In genomic region chr11:110077866-110078325, GRCh38 we compare ENCODE assay signal across 9 cellular contexts. TPM values are rescaled to one million over a fixed set of nuclear protein-coding genes. Genes with fewer than 3 reads are reported as not detected.
A peak's percentile ranks its signal among the peaks of the same experiment; 100 is the strongest.
DNase-seq lines count a peak whose midpoint lies in the region; ATAC-seq, FAIRE-seq and TF ChIP-seq lines count a peak whose summit lies in the region.
"Had no signal": no experiment of that assay in that cellular context is flagged by ENCODE, and none has a peak within 500 bp of the region (broad histone marks: within the 10 kb centered on the region; RNA-seq: fewer than 3 reads in every experiment).

No MANE protein-coding gene starts in this region.

- H3K4me3 ChIP-seq in bronchial epithelial cell (ENCODE audit: low read depth, low read length), result no peak overlapping the region
- H3K4me3 ChIP-seq: Peyer's patch had no signal

- no peak for TF ChIP-seq CTCF in GM13976 (IDR thresholded peaks at IDR 0.05; ENCODE audit: borderline replicate concordance, control extremely low read depth, extremely low read depth, insufficient read depth, missing control alignments)
- no peak for TF ChIP-seq CTCF in bronchial epithelial cell (IDR thresholded peaks at IDR 0.05; ENCODE audit: insufficient read depth, low read length, severe bottlenecking)

- peak; percentile 42 for DNase-seq in GM13976 (ENCODE audit: low spot score)
- DNase-seq in bronchial epithelial cell (ENCODE audit: low read depth), result peak; percentile 90
- peak; percentile 14 for DNase-seq in stimulated activated CD4-positive, alpha-beta T cell treated with anti-CD3 and anti-CD28 coated beads, Interleukin-4, amount 100 ng/mL, for 24 hours
- no peak for DNase-seq in NCI-H524 treated with DMSO at 0.1 percent for 48 hours (lab: John Stamatoyannopoulos, UW)
- no peak for DNase-seq in T-helper 9 cell
- no peak for DNase-seq in GF-D8 (lab: John Stamatoyannopoulos, UW)

- no peak for FAIRE-seq in bronchial epithelial cell (lab: Jason Lieb, UNC)

- ATAC-seq in GM21515 (IDR thresholded peaks at IDR 0.05; ENCODE audit: unreplicated experiment), result peak; percentile 87
- ATAC-seq in HG03571 (IDR thresholded peaks at IDR 0.05; ENCODE audit: unreplicated experiment), result peak; percentile 93

- no peaks in the 10 kb centered on the region for H3K27me3 ChIP-seq in bronchial epithelial cell (ENCODE audit: control insufficient read depth, insufficient read depth, low read length)
- H3K27me3 ChIP-seq: Peyer's patch had no signal

- no peaks in the 10 kb centered on the region for H3K36me3 ChIP-seq in bronchial epithelial cell (ENCODE audit: control insufficient read depth, insufficient read depth, low read length)
- H3K36me3 ChIP-seq: Peyer's patch had no signal

- in situ Hi-C loops in GM13976 (cut with MboI; ENCODE audit: low sequenced_read_pairs, unreplicated experiment), result no loop called here

RNA-seq across cellular contexts. Expression of gene ZC3H12C, which starts 15.3 kb away (rescaled TPM):
- 3.3 and 5.3 TPM in 2 replicates for total RNA-seq in bronchial epithelial cell

Comparison
In these comparisons a context has a peak if more than half of its experiments do, and no peak if none do; other contexts are left out.
1. DNase-seq: peak in GM13976 (single experiment), bronchial epithelial cell (single experiment) and stimulated activated CD4-positive, alpha-beta T cell treated with anti-CD3 and anti-CD28 coated beads, Interleukin-4, amount 100 ng/mL, for 24 hours (single experiment); none in NCI-H524 treated with DMSO at 0.1 percent for 48 hours (single experiment), T-helper 9 cell (single experiment) and GF-D8 (single experiment).